In genomic region chr19:28605501-28606268, GRCh38 we compare ENCODE assay signal across 1 cellular context.
TF ChIP-seq lines count a peak whose summit lies in the region.

No MANE protein-coding gene starts in this region.

TF ChIP-seq in K562, 482 proteins besides CTCF, POLR2A, EP300 and RAD21 (continued from another document and continues in another):
- no peak for TF ChIP-seq RNF219 (CRISPR knock-in tag; IDR thresholded peaks at IDR 0.05)
- TF ChIP-seq TEAD2 (tag; IDR thresholded peaks at IDR 0.05) = no peak
- TF ChIP-seq MLX (CRISPR knock-in tag; conservative IDR thresholded peaks at IDR 0.05) = no peak
- no peak for TF ChIP-seq E2F3 (CRISPR knock-in tag; IDR thresholded peaks at IDR 0.05)
- no peak for TF ChIP-seq KLF6 (CRISPR knock-in tag; IDR thresholded peaks at IDR 0.05; ENCODE audit: borderline replicate concordance)
- peak; percentile 85 for TF ChIP-seq SOX6 (IDR thresholded peaks at IDR 0.05)
- no peak for TF ChIP-seq ZNF408 (CRISPR knock-in tag; IDR thresholded peaks at IDR 0.05; ENCODE audit: low read depth)
- no peak for TF ChIP-seq MCM2 (IDR thresholded peaks at IDR 0.05; ENCODE audit: low read depth)
- TF ChIP-seq PPARD (CRISPR knock-in tag; IDR thresholded peaks at IDR 0.05) = no peak
- peak; percentile 75 for TF ChIP-seq HMBOX1 (IDR thresholded peaks at IDR 0.05)
- no peak for TF ChIP-seq MCM3 (IDR thresholded peaks at IDR 0.05)
- TF ChIP-seq ZNF785 (CRISPR knock-in tag; IDR thresholded peaks at IDR 0.05) = no peak
- 0 out of 2 replicates have a peak, but pooled peaks have one; percentile 43 for TF ChIP-seq JUND (IDR thresholded peaks at IDR 0.05; ENCODE audit: borderline replicate concordance, low read depth, low read length)
- TF ChIP-seq JUND (tag; IDR thresholded peaks at IDR 0.05; ENCODE audit: borderline replicate concordance, low read depth, low read length) = peak; percentile 56; the same call in 1 of the 3 replicates
- 0 out of 4 replicates have a peak, but pooled peaks of 1 of the 2 experiments have one; percentile 17 for TF ChIP-seq UBTF (IDR thresholded peaks at IDR 0.05; ENCODE audit: borderline replicate concordance in 1 of 2, low read depth in 2 of 2, low read length in 2 of 2)
- peak; percentile 78 for TF ChIP-seq NCOR1 (IDR thresholded peaks at IDR 0.05)
- TF ChIP-seq E2F6 (IDR thresholded peaks at IDR 0.05; ENCODE audit: borderline replicate concordance in 1 of 2, extremely low read depth in 1 of 2, insufficient read depth in 1 of 2, insufficient read length in 1 of 2, low read depth in 1 of 2, low read length in 1 of 2, poor library complexity in 1 of 2, severe bottlenecking in 1 of 2) = no peak
- no peak for TF ChIP-seq ZNF707 (CRISPR knock-in tag; conservative IDR thresholded peaks at IDR 0.05)
- TF ChIP-seq FOXM1 (IDR thresholded peaks at IDR 0.05; ENCODE audit: low read depth) = peak; percentile 42; the same call in 1 of the 2 replicates
- no peak for TF ChIP-seq FOXM1 (CRISPR knock-in tag; IDR thresholded peaks at IDR 0.05; ENCODE audit: low read depth)
- no peak for TF ChIP-seq YY1 (IDR thresholded peaks at IDR 0.05; ENCODE audit: borderline replicate concordance in 1 of 3, control insufficient read depth in 1 of 3, extremely low read depth in 1 of 3, insufficient read depth in 3 of 3, insufficient read length in 1 of 3, insufficient replicate concordance in 2 of 3, low read depth in 1 of 3, low read length in 2 of 3)
- peak; percentile 68; the same call in 1 of the 2 replicates for TF ChIP-seq ZNF766 (CRISPR knock-in tag; conservative IDR thresholded peaks at IDR 0.05)
- TF ChIP-seq CBFA2T2 (conservative IDR thresholded peaks at IDR 0.05) = peak; percentile 66
- no peak for TF ChIP-seq ZBTB43 (CRISPR knock-in tag; IDR thresholded peaks at IDR 0.05)
- TF ChIP-seq MEF2D (tag; conservative IDR thresholded peaks at IDR 0.05; ENCODE audit: low read depth) = peak; percentile 51; the same call in 1 of the 2 replicates
- peak; percentile 37 for TF ChIP-seq TBP (optimal IDR thresholded peaks at IDR 0.05; ENCODE audit: low read depth, low read length)
- no peak for TF ChIP-seq IRF2 (CRISPR knock-in tag; IDR thresholded peaks at IDR 0.05)
- peak; percentile 78 for TF ChIP-seq TCF3 (CRISPR knock-in tag; IDR thresholded peaks at IDR 0.05)
- no peak for TF ChIP-seq CUX1 (CRISPR knock-in tag; IDR thresholded peaks at IDR 0.05)
- TF ChIP-seq PRMT5 (CRISPR knock-in tag; IDR thresholded peaks at IDR 0.05) = no peak
- TF ChIP-seq E4F1 (CRISPR knock-in tag; IDR thresholded peaks at IDR 0.05; ENCODE audit: borderline replicate concordance) = no peak; the same call in 1 of the 2 replicates
- TF ChIP-seq RCOR1 (IDR thresholded peaks at IDR 0.05; ENCODE audit: borderline replicate concordance in 1 of 2, low read depth in 2 of 2, low read length in 2 of 2) = peak in 1 of 2 experiments; percentile 57; a peak in 1 of 4 replicates
- no peak for TF ChIP-seq ZNF584 (CRISPR knock-in tag; IDR thresholded peaks at IDR 0.05; ENCODE audit: low read depth)
- peak; percentile 85 for TF ChIP-seq CBFA2T3 (IDR thresholded peaks at IDR 0.05)
- TF ChIP-seq SIN3A (IDR thresholded peaks at IDR 0.05; ENCODE audit: borderline replicate concordance in 2 of 2, control insufficient read depth in 1 of 2, low read depth in 2 of 2, low read length in 2 of 2) = no peak
- no peak for TF ChIP-seq NFIX (CRISPR knock-in tag; IDR thresholded peaks at IDR 0.05; ENCODE audit: low read depth)
- TF ChIP-seq NCOA2 (IDR thresholded peaks at IDR 0.05; ENCODE audit: partially characterized antibody in 2 of 2) = peak in 1 of 2 experiments; percentile 52
- TF ChIP-seq SMARCE1 (IDR thresholded peaks at IDR 0.05) = no peak
- peak; percentile 51 for TF ChIP-seq ZNF316 (IDR thresholded peaks at IDR 0.05)
- TF ChIP-seq ATF7 (IDR thresholded peaks at IDR 0.05) = peak; percentile 25; the same call in 1 of the 2 replicates
- 0 out of 2 replicates have a peak, but pooled peaks have one; percentile 23 for TF ChIP-seq ZFX (CRISPR knock-in tag; IDR thresholded peaks at IDR 0.05)
- TF ChIP-seq IFI16 (CRISPR knock-in tag; IDR thresholded peaks at IDR 0.05) = no peak
- 0 out of 2 replicates have a peak, but pooled peaks have one; percentile 20 for TF ChIP-seq CREM (IDR thresholded peaks at IDR 0.05; ENCODE audit: low read depth)
- peak; percentile 29 for TF ChIP-seq MEIS2 (IDR thresholded peaks at IDR 0.05; ENCODE audit: partially characterized antibody)
- peak in 1 of 2 experiments; percentile 50; a peak in 2 of 4 replicates for TF ChIP-seq TBL1XR1 (IDR thresholded peaks at IDR 0.05; ENCODE audit: low read length in 2 of 2)
- no peak for TF ChIP-seq ZNF239 (CRISPR knock-in tag; IDR thresholded peaks at IDR 0.05)
- TF ChIP-seq KDM1A (IDR thresholded peaks at IDR 0.05) = peak; percentile 62 to 64; a peak in 3 of 4 replicates
- peak in 1 of 2 experiments; percentile 35; a peak in 2 of 4 replicates for TF ChIP-seq MNT (conservative IDR thresholded peaks at IDR 0.05)
- peak; percentile 35 for TF ChIP-seq RNF2 (IDR thresholded peaks at IDR 0.05)
- TF ChIP-seq HEY1 (CRISPR knock-in tag; IDR thresholded peaks at IDR 0.05; ENCODE audit: borderline replicate concordance) = peak; percentile 73; the same call in 1 of the 2 replicates
